26 cellular contexts compared by ENCODE assay signal in genomic region chr4:95409127-95409526, GRCh38.
DNase-seq lines count a peak whose midpoint lies in the region; ATAC-seq, FAIRE-seq and TF ChIP-seq lines count a peak whose summit lies in the region.
"Had no signal": no experiment of that assay in that cellular context is flagged by ENCODE, and none has a peak within 500 bp of the region (broad histone marks: within the 10 kb centered on the region; RNA-seq: fewer than 3 reads in every experiment).

No MANE protein-coding gene starts in this region.

- H4K20me1 ChIP-seq in PC-3 (ENCODE audit: low read length) = no peaks in the 10 kb centered on the region
- H4K20me1 ChIP-seq: BLaER1 had no signal

- TF ChIP-seq POLR2A in A549 (IDR thresholded peaks at IDR 0.05; ENCODE audit: low read length) = no peak
- no peak for TF ChIP-seq POLR2A in uterus (IDR thresholded peaks at IDR 0.05)

- CTCF ChIA-PET in A549 (lab: Yijun Ruan, JAX) = no interaction called here
- CTCF ChIA-PET in PC-3 (lab: Charles Lee) = no interaction called here

- no peak for FAIRE-seq in A549 (lab: Jason Lieb, UNC)
- FAIRE-seq: D721Med had no signal

- H3K4me3 ChIP-seq in A549 (no peak overlapping the region), PC-3 (ENCODE audit: low read length) (no peak overlapping the region), uterus (no peak overlapping the region)
- H3K4me3 ChIP-seq: BLaER1, esophagus muscularis mucosa, spleen, upper lobe of left lung had no signal

- ATAC-seq in A549 (peak; percentile 50 to 58; a peak in 3 of 6 replicates), PC-3 (peak; percentile 71), HG02852 (IDR thresholded peaks at IDR 0.05; ENCODE audit: unreplicated experiment) (no peak)
- ATAC-seq: left cardiac atrium, WTC11 had no signal

- no peaks in the 10 kb centered on the region for H3K36me3 ChIP-seq in PC-3 (ENCODE audit: low read depth, low read length)
- no peaks in the 10 kb centered on the region for H3K36me3 ChIP-seq in uterus
- H3K36me3 ChIP-seq: BLaER1, esophagus muscularis mucosa, spleen, upper lobe of left lung had no signal

- H3K27me3 ChIP-seq in PC-3 (ENCODE audit: low read length) = no peaks in the 10 kb centered on the region
- no peaks in the 10 kb centered on the region for H3K27me3 ChIP-seq in uterus
- H3K27me3 ChIP-seq: BLaER1, esophagus muscularis mucosa, spleen, upper lobe of left lung had no signal

- H3K9ac ChIP-seq in PC-3 (ENCODE audit: low read length) = no peak overlapping the region
- H3K9ac ChIP-seq: BLaER1 had no signal

- H3K9me3 ChIP-seq in A549 (no peaks in the 10 kb centered on the region), PC-3 (ENCODE audit: low read length) (no peaks in the 10 kb centered on the region), uterus (no peaks in the 10 kb centered on the region)
- H3K9me3 ChIP-seq: BLaER1, esophagus muscularis mucosa, spleen, upper lobe of left lung had no signal

- TF ChIP-seq EP300 in A549 (IDR thresholded peaks at IDR 0.05) = no peak

- H3F3A ChIP-seq in PC-3 (ENCODE audit: low read length, unreplicated experiment) = no peaks in the 10 kb centered on the region

- no TSS peak for BruUV-seq in PC-3 (replicated peaks; lab: Mats Ljungman, UMichigan)

- no peak overlapping the region for H2AFZ ChIP-seq in PC-3 (ENCODE audit: low read length)

- H3K79me2 ChIP-seq in PC-3 (ENCODE audit: low read length) = no peaks in the 10 kb centered on the region

- peak in 1 of 2 experiments; percentile 9 for DNase-seq in A549 (ENCODE audit: low read depth in 1 of 2, low spot score in 1 of 2)
- peak; percentile 62 for DNase-seq in PC-3
- DNase-seq in caudate nucleus (lab: John Stamatoyannopoulos, UW) = no peak
- DNase-seq in kidney tubule cell (ENCODE audit: low spot score) = peak; percentile 33
- DNase-seq in NOMO-1 treated with DMSO at 0.1 percent for 48 hours (lab: John Stamatoyannopoulos, UW; ENCODE audit: unreplicated experiment) = no peak
- DNase-seq in uterus = no peak
- DNase-seq in T-helper 9 cell = no peak
- DNase-seq: ACHN; activated CD8-positive, alpha-beta memory T cell treated with anti-CD3 and anti-CD28 coated beads, Interleukin-2, amount 50 U/mL, for 48 hours; activated naive CD8-positive, alpha-beta T cell treated with anti-CD3 and anti-CD28 coated beads for 36 hours; central memory CD4-positive, alpha-beta T cell; H7; KG1; left cardiac atrium; naive B cell; NCI-H146; NCI-H526 treated with DMSO at 0.1 percent for 48 hours; spleen; T1000; upper lobe of left lung had no signal

- H3K27ac ChIP-seq in A549 (no peak overlapping the region; a peak in 2 of 6 replicates), PC-3 (ENCODE audit: low read length) (no peak overlapping the region), caudate nucleus (ENCODE audit: low read depth, low read length) (peak overlapping the region; percentile 92), uterus (no peak overlapping the region)
- H3K27ac ChIP-seq: BLaER1, esophagus muscularis mucosa, RWPE1, spleen, upper lobe of left lung had no signal

- peak overlapping the region; percentile 37 for H3K4me2 ChIP-seq in A549
- 0 out of 2 replicates have a peak overlapping the region, but pooled peaks have one; percentile 5 for H3K4me2 ChIP-seq in PC-3 (ENCODE audit: low read length)

- H3K9me2 ChIP-seq in PC-3 (replicated peaks; ENCODE audit: low read length) = no peaks in the 10 kb centered on the region

- no peak for TF ChIP-seq RAD21 in A549 (conservative IDR thresholded peaks at IDR 0.05 in 1 of 2, IDR thresholded peaks at IDR 0.05 in 1 of 2)

- no peak for TF ChIP-seq CTCF in A549 (IDR thresholded peaks at IDR 0.05)
- TF ChIP-seq CTCF in PC-3 (conservative IDR thresholded peaks at IDR 0.05; ENCODE audit: low read depth, low read length) = no peak
- TF ChIP-seq CTCF in uterus (IDR thresholded peaks at IDR 0.05) = no peak

- H3K4me1 ChIP-seq in A549 = peaks cover 20% of the 10 kb centered on the region
- peaks cover 16% of the 10 kb centered on the region for H3K4me1 ChIP-seq in PC-3 (ENCODE audit: insufficient read depth, low read length)
- no peaks in the 10 kb centered on the region for H3K4me1 ChIP-seq in uterus
- H3K4me1 ChIP-seq: esophagus muscularis mucosa, spleen, upper lobe of left lung had no signal

- POLR2A ChIA-PET in A549 (lab: Yijun Ruan, JAX) (no interaction called here), PC-3 (lab: Charles Lee; ENCODE audit: unreplicated experiment) (no interaction called here)

- intact Hi-C loops in PC-3 (cut with micrococcal nuclease) = no loop called here
- intact Hi-C loops in uterus (cut with DNase I; ENCODE audit: low total_unique reads) = no loop called here

TF ChIP-seq in A549, 52 proteins besides CTCF, POLR2A, EP300 and RAD21:
- no peak for TF ChIP-seq RNF2 (IDR thresholded peaks at IDR 0.05; ENCODE audit: borderline replicate concordance, low read depth)
- peak; percentile 43; the same call in 1 of the 2 replicates for TF ChIP-seq GATA3 (IDR thresholded peaks at IDR 0.05; ENCODE audit: borderline replicate concordance)
- TF ChIP-seq USF2 (IDR thresholded peaks at IDR 0.05) = no peak
- TF ChIP-seq TP53 (CRISPR knock-in tag; IDR thresholded peaks at IDR 0.05) = no peak
- TF ChIP-seq ELK1 (IDR thresholded peaks at IDR 0.05; ENCODE audit: low read depth, low read length) = no peak
- TF ChIP-seq HES2 (IDR thresholded peaks at IDR 0.05) = no peak
- no peak for TF ChIP-seq CBX8 (IDR thresholded peaks at IDR 0.05)
- TF ChIP-seq RFX5 (IDR thresholded peaks at IDR 0.05) = no peak
- TF ChIP-seq SREBF2 (IDR thresholded peaks at IDR 0.05) = no peak
- TF ChIP-seq ATOH8 (CRISPR knock-in tag; IDR thresholded peaks at IDR 0.05; ENCODE audit: low read depth) = no peak
- TF ChIP-seq NPAS2 (CRISPR knock-in tag; IDR thresholded peaks at IDR 0.05; ENCODE audit: borderline replicate concordance) = no peak
- TF ChIP-seq ZC3H11A (IDR thresholded peaks at IDR 0.05) = no peak
- no peak for TF ChIP-seq FOSB (CRISPR knock-in tag; IDR thresholded peaks at IDR 0.05)
- TF ChIP-seq ESRRA (IDR thresholded peaks at IDR 0.05; ENCODE audit: borderline replicate concordance, low read length) = no peak
- peak; percentile 52 for TF ChIP-seq JUNB (IDR thresholded peaks at IDR 0.05)
- no peak for TF ChIP-seq SMC3 (IDR thresholded peaks at IDR 0.05)
- no peak for TF ChIP-seq MAX (IDR thresholded peaks at IDR 0.05)
- no peak for TF ChIP-seq MAFK (IDR thresholded peaks at IDR 0.05; ENCODE audit: partially characterized antibody)
- no peak for TF ChIP-seq ZNF302 (CRISPR knock-in tag; IDR thresholded peaks at IDR 0.05)
- 0 out of 2 replicates have a peak, but pooled peaks have one; percentile 33 for TF ChIP-seq FOSL2 (IDR thresholded peaks at IDR 0.05)
- 0 out of 2 replicates have a peak, but pooled peaks have one; percentile 3 for TF ChIP-seq FOSL2 (CRISPR knock-in tag; IDR thresholded peaks at IDR 0.05)

Comparison
In these comparisons a context has a peak if more than half of its experiments do, and no peak if none do; other contexts are left out.
1. DNase-seq: peak in PC-3 (single experiment) and kidney tubule cell (single experiment); none in caudate nucleus (0 of 61), NOMO-1 treated with DMSO at 0.1 percent for 48 hours (single experiment), uterus (0 of 2) and T-helper 9 cell (single experiment).